ENCODE assay signal across 10 cellular contexts in the genomic region with DNA sequence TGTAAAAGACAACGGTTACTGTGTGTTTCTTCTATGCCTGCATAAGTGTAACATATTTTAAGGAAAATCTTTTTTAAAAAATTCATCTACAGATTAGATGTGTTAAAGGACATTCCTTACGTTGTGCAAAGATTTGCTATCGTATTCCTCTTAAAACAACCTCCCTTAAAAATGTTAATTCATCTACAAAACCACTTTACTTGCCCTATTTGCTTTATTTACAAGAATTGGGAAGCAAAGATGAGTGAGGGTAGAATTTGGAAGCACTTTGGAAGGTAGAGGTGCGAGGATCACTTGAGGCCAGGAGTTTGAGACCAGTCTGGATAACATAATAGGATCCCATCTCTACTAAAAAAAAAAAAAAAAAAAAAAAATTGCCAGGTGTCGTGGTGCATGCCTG.
"Had no signal": no experiment of that assay in that cellular context is flagged by ENCODE, and none has a peak within 500 bp of the region (broad histone marks: within the 10 kb centered on the region; RNA-seq: fewer than 3 reads in every experiment).

No MANE protein-coding gene starts in this region.

- H3K4me3 ChIP-seq: GM23248, GM23338, HAP-1 had no signal

- H2AFZ ChIP-seq: GM23248, GM23338 had no signal

- H3K9me3 ChIP-seq: HAP-1 had no signal

- H3K9me3 Mint-ChIP-seq: GM23338 had no signal

- H3K9ac ChIP-seq: GM23248 had no signal

- H3K27ac ChIP-seq: GM23248 had no signal

- ATAC-seq: HCT116 had no signal

- FAIRE-seq: H54 had no signal

- H3K4me2 ChIP-seq: GM23338 had no signal

- H3K36me3 ChIP-seq: HAP-1 had no signal

- H3K27ac Mint-ChIP-seq: GM23338, HFFc6 had no signal

- H3K4me3 Mint-ChIP-seq: GM23338, H9, HFFc6 had no signal

- DNase-seq: GM23248, GOT3, H7, H9, HCEC 1CT, HFFc6 had no signal

- H3K4me1 ChIP-seq: HAP-1 had no signal
